Comparison of ENCODE assay signal across 8 cellular contexts in genomic region chr12:54418441-54419087, GRCh38. TPM values are rescaled to one million over a fixed set of nuclear protein-coding genes. Genes with fewer than 3 reads are reported as not detected.
DNase-seq lines count a peak whose midpoint lies in the region; ATAC-seq and TF ChIP-seq lines count a peak whose summit lies in the region.

No MANE protein-coding gene starts in this region.

- TF ChIP-seq CTCF in DND-41 (IDR thresholded peaks at IDR 0.05; ENCODE audit: borderline replicate concordance, extremely low read depth, low read length, poor library complexity, severe bottlenecking), result peak; percentile 0
- no peak for TF ChIP-seq CTCF in foreskin fibroblast (IDR thresholded peaks at IDR 0.05; ENCODE audit: low read depth, low read length)
- TF ChIP-seq CTCF in progenitor cell of endocrine pancreas (IDR thresholded peaks at IDR 0.05; ENCODE audit: unreplicated experiment), result no peak

- peaks cover 18% of the 10 kb centered on the region for H3K27me3 ChIP-seq in DND-41 (ENCODE audit: insufficient read depth, low read length, poor library complexity)

- H3K27ac Mint-ChIP-seq in T-cell (peak overlapping the region; percentile 97 to 98), progenitor cell of endocrine pancreas (peak overlapping the region; percentile 90)

- peaks cover 60 to 76% (median 71%) of the 10 kb centered on the region in 3 donors for H3K4me1 Mint-ChIP-seq in T-cell
- H3K4me1 Mint-ChIP-seq in progenitor cell of endocrine pancreas (ENCODE audit: low read depth), result peaks cover 31% of the 10 kb centered on the region

- no peaks in the 10 kb centered on the region for H3K36me3 ChIP-seq in DND-41 (ENCODE audit: insufficient read depth, low read length)

- peak; percentile 34 for ATAC-seq in DND-41 (ENCODE audit: insufficient read depth, low read depth)
- peak in 2 of 4 experiments; percentile 7 to 13 for ATAC-seq in T-cell (replicated peaks in 1 of 4)
- no peak for ATAC-seq in GM18519 (IDR thresholded peaks at IDR 0.05; ENCODE audit: low FRiP score, unreplicated experiment)
- ATAC-seq in GM19328 (IDR thresholded peaks at IDR 0.05; ENCODE audit: unreplicated experiment), result no peak
- ATAC-seq in HG03460 (IDR thresholded peaks at IDR 0.05; ENCODE audit: unreplicated experiment), result no peak

- H3K9me3 Mint-ChIP-seq in T-cell, result no peaks in the 10 kb centered on the region
- H3K9me3 Mint-ChIP-seq in progenitor cell of endocrine pancreas (ENCODE audit: low read depth), result no peaks in the 10 kb centered on the region

- peaks cover 51% of the 10 kb centered on the region for H3K79me2 ChIP-seq in DND-41 (ENCODE audit: insufficient read depth, low read length)

- H3K4me1 ChIP-seq in DND-41 (ENCODE audit: insufficient read depth, low read length), result peaks cover 58% of the 10 kb centered on the region

- peak overlapping the region; percentile 81 to 97 (median 95) for H3K4me3 Mint-ChIP-seq in T-cell
- peak overlapping the region; percentile 88 for H3K4me3 Mint-ChIP-seq in progenitor cell of endocrine pancreas (ENCODE audit: low read depth)

- H3K9me3 ChIP-seq in DND-41 (ENCODE audit: insufficient read depth, low read length, severe bottlenecking), result no peaks in the 10 kb centered on the region

- H3K27ac ChIP-seq in DND-41 (ENCODE audit: low read length), result peak overlapping the region; percentile 73

- POLR2A ChIA-PET in T-cell (lab: Charles Lee), result interaction anchor here in 1 of 2 donors (1.5 kb wide), 1 partner anchor 19 kb away, joined by 7 read pairs; no protein-coding TSS in a partner anchor

- peak overlapping the region; percentile 84 for H3K9ac ChIP-seq in DND-41 (ENCODE audit: low read depth, low read length)

- peak overlapping the region; percentile 85 for H3K4me2 ChIP-seq in DND-41 (ENCODE audit: insufficient read depth, low read length)

- DNase-seq in DND-41, result no peak
- no peak for DNase-seq in T-cell
- DNase-seq in foreskin fibroblast, result no peak
- no peak for DNase-seq in progenitor cell of endocrine pancreas (ENCODE audit: low spot score, unreplicated experiment)
- DNase-seq in NCI-H2227 treated with DMSO at 0.1 percent for 48 hours (lab: John Stamatoyannopoulos, UW), result no peak

- H4K20me1 ChIP-seq in DND-41 (ENCODE audit: insufficient read depth, low read length), result no peaks in the 10 kb centered on the region

- H2AFZ ChIP-seq in DND-41 (ENCODE audit: low read depth, low read length), result peak overlapping the region; percentile 74

- CTCF ChIA-PET in T-cell (lab: Charles Lee), result interaction anchor here (1.3 to 5.3 kb wide), 4 partner anchors 15 to 38 kb away, joined by 4 to 40 read pairs (median 12); no protein-coding TSS in a partner anchor

- H3K27me3 Mint-ChIP-seq in T-cell, result no peaks in the 10 kb centered on the region
- peaks cover 27% of the 10 kb centered on the region for H3K27me3 Mint-ChIP-seq in progenitor cell of endocrine pancreas

- H3K4me3 ChIP-seq in DND-41 (ENCODE audit: low read depth in 1 of 2, low read length in 2 of 2) (peak overlapping the region; percentile 74 to 89), foreskin fibroblast (ENCODE audit: low read depth in 1 of 2, low read length in 2 of 2) (peak overlapping the region; percentile 77 to 96)

- H3K36me3 Mint-ChIP-seq in T-cell (no peaks in the 10 kb centered on the region), progenitor cell of endocrine pancreas (ENCODE audit: insufficient read depth) (no peaks in the 10 kb centered on the region)

RNA-seq across cellular contexts. Expression of gene ITGA5, which starts 0.5 kb away (rescaled TPM):
- total RNA-seq in T-cell (100 to 1,000 TPM in 3 of 5 donors, 10 to 100 TPM in 2; 58.6 to 183 (median 169) TPM), progenitor cell of endocrine pancreas (32.2 and 37.8 TPM in 2 replicates)

RNA-seq across cellular contexts. Expression of gene ZNF385A, which starts 34.0 kb away (rescaled TPM):
- total RNA-seq in T-cell (1 to 10 TPM in 4 of 5 donors, under 1 TPM in 1; 0.90 to 2.7 (median 1.2) TPM), progenitor cell of endocrine pancreas (15.6 and 16.6 TPM in 2 replicates)

RNA-seq across cellular contexts. Expression of gene GPR84, which starts 54.3 kb away (rescaled TPM):
- total RNA-seq in T-cell, result not detected
- total RNA-seq in progenitor cell of endocrine pancreas, result not detected in 2 replicates

RNA-seq across cellular contexts. Expression of gene GTSF1, which starts 54.8 kb away (rescaled TPM):
- total RNA-seq in T-cell (1 to 10 TPM; 2.5 to 7.3 (median 3.7) TPM), progenitor cell of endocrine pancreas (not detected in 2 replicates)
